Comparison of ENCODE assay signal across 17 cellular contexts in genomic region chr9:121085661-121086060, GRCh38. TPM values are rescaled to one million over a fixed set of nuclear protein-coding genes. Genes with fewer than 3 reads are reported as not detected.
DNase-seq lines count a peak whose midpoint lies in the region; ATAC-seq, FAIRE-seq and TF ChIP-seq lines count a peak whose summit lies in the region.
"Had no signal": no experiment of that assay in that cellular context is flagged by ENCODE, and none has a peak within 500 bp of the region (broad histone marks: within the 10 kb centered on the region; RNA-seq: fewer than 3 reads in every experiment).

No MANE protein-coding gene starts in this region.

- no CpG with 5 or more reads among the region's 1 CpG for WGBS in trophoblast cell (ENCODE audit: extremely low coverage, insufficient coverage, insufficient read length)

- H3K27me3 ChIP-seq in osteoblast (ENCODE audit: insufficient read depth, low read length) (no peaks in the 10 kb centered on the region), trophoblast cell (ENCODE audit: insufficient read depth, low read length) (no peaks in the 10 kb centered on the region)
- H3K27me3 ChIP-seq: BLaER1 treated with 17β-estradiol and CSF1 and Interleukin-3, amounts not matched to agents 10 nM and 100 nM had no signal

- no peak overlapping the region for H3K4me3 Mint-ChIP-seq in central memory CD8-positive, alpha-beta T cell

- H3K4me1 ChIP-seq in osteoblast (ENCODE audit: insufficient read depth, low read length), result peaks cover 15% of the 10 kb centered on the region
- no peaks in the 10 kb centered on the region for H3K4me1 ChIP-seq in trophoblast cell (ENCODE audit: control insufficient read depth in 1 of 2, insufficient read depth in 2 of 2, low read length in 2 of 2)

- H4K91ac ChIP-seq in trophoblast cell (ENCODE audit: low read depth, low read length), result no peak overlapping the region

- no peaks in the 10 kb centered on the region for H3K9me3 Mint-ChIP-seq in central memory CD8-positive, alpha-beta T cell

- peak overlapping the region; percentile 50 for H3K4me2 ChIP-seq in osteoblast (ENCODE audit: insufficient read depth, low read length)
- no peak overlapping the region for H3K4me2 ChIP-seq in trophoblast cell (ENCODE audit: low read length)

- TF ChIP-seq POLR2A in H54 (IDR thresholded peaks at IDR 0.05; ENCODE audit: low read depth, low read length), result no peak

- H2BK12ac ChIP-seq in trophoblast cell (ENCODE audit: low read length), result no peak overlapping the region

- TF ChIP-seq CTCF in osteoblast (IDR thresholded peaks at IDR 0.05; ENCODE audit: extremely low read depth, low read depth, low read length), result no peak

- H4K8ac ChIP-seq in trophoblast cell (ENCODE audit: low read depth, low read length), result no peak overlapping the region

- H3K27ac Mint-ChIP-seq in central memory CD8-positive, alpha-beta T cell (ENCODE audit: low read depth), result peak overlapping the region; percentile 44

- H3K9me3 ChIP-seq in osteoblast (ENCODE audit: low read depth, low read length) (no peaks in the 10 kb centered on the region), trophoblast cell (ENCODE audit: insufficient read depth, low read depth, low read length) (no peaks in the 10 kb centered on the region)

- H3K14ac ChIP-seq in trophoblast cell (ENCODE audit: low read length), result no peak overlapping the region

- H3K79me1 ChIP-seq in trophoblast cell (ENCODE audit: low read length), result no peaks in the 10 kb centered on the region

- H3K36me3 ChIP-seq in osteoblast (ENCODE audit: insufficient read depth, low read length) (peaks cover 3% of the 10 kb centered on the region), trophoblast cell (ENCODE audit: control insufficient read depth in 1 of 2, insufficient read depth in 2 of 2, low read length in 2 of 2) (no peaks in the 10 kb centered on the region)

- no peaks in the 10 kb centered on the region for H3K79me2 ChIP-seq in osteoblast (ENCODE audit: insufficient read depth, low read length)
- no peaks in the 10 kb centered on the region for H3K79me2 ChIP-seq in trophoblast cell (ENCODE audit: control insufficient read depth, insufficient read depth, low read length, poor library complexity)

- H3K36me3 Mint-ChIP-seq in central memory CD8-positive, alpha-beta T cell (ENCODE audit: insufficient read depth), result peaks cover 52% of the 10 kb centered on the region

- peaks cover 35% of the 10 kb centered on the region for H3K4me1 Mint-ChIP-seq in central memory CD8-positive, alpha-beta T cell

- H3K4me3 ChIP-seq in osteoblast (ENCODE audit: insufficient read depth, low read length) (no peak overlapping the region), trophoblast cell (ENCODE audit: low read depth, low read length) (no peak overlapping the region)
- H3K4me3 ChIP-seq: BLaER1 treated with 17β-estradiol and CSF1 and Interleukin-3, amounts not matched to agents 10 nM and 100 nM had no signal

- no peak overlapping the region for H3K23ac ChIP-seq in trophoblast cell (ENCODE audit: low read length)

- no peak for ATAC-seq in central memory CD8-positive, alpha-beta T cell (replicated peaks; ENCODE audit: extremely low read depth, poor library complexity, severe bottlenecking)
- ATAC-seq: PC-3 had no signal

- H2AFZ ChIP-seq in osteoblast (ENCODE audit: low read length) (peak overlapping the region; percentile 2), trophoblast cell (ENCODE audit: insufficient read depth, low read length, poor library complexity) (no peak overlapping the region)

- peak; percentile 86 for FAIRE-seq in H54 (lab: Jason Lieb, UNC)
- FAIRE-seq: GM12892, GM19239, HTR-8/SVneo had no signal

- H2BK120ac ChIP-seq in trophoblast cell (ENCODE audit: insufficient read depth, low read length, poor library complexity), result no peak overlapping the region

- no peak overlapping the region for H3K4ac ChIP-seq in trophoblast cell (ENCODE audit: low read depth, low read length)

- H2BK5ac ChIP-seq in trophoblast cell (ENCODE audit: low read depth, low read length, poor library complexity), result no peak overlapping the region

- no peak overlapping the region for H3K9ac ChIP-seq in trophoblast cell (ENCODE audit: low read length)
- H3K9ac ChIP-seq: BLaER1 treated with 17β-estradiol and CSF1 and Interleukin-3, amounts not matched to agents 10 nM and 100 nM had no signal

- H4K12ac ChIP-seq in trophoblast cell (ENCODE audit: low read depth, low read length), result no peak overlapping the region

- no peak overlapping the region for H2AK5ac ChIP-seq in trophoblast cell (ENCODE audit: low read length)

- H3K27me3 Mint-ChIP-seq in central memory CD8-positive, alpha-beta T cell, result no peaks in the 10 kb centered on the region

- peak; percentile 79 for DNase-seq in AG20443 (ENCODE audit: low spot score)
- no peak for DNase-seq in H54 (ENCODE audit: insufficient read length, low spot score)
- no peak for DNase-seq in central memory CD8-positive, alpha-beta T cell (ENCODE audit: low spot score in 2 of 2)
- peak; percentile 73 for DNase-seq in osteoblast (ENCODE audit: insufficient read length, low spot score, missing footprints)
- no peak for DNase-seq in retina
- DNase-seq in NCI-H524 (lab: John Stamatoyannopoulos, UW), result no peak
- DNase-seq in trophoblast cell, result no peak
- DNase-seq: ACHN, DMS153, NCI-H1092, NCI-H1694, NCI-H345, PC-3 had no signal

- H3K18ac ChIP-seq in trophoblast cell (ENCODE audit: low read length), result no peak overlapping the region

- no peaks in the 10 kb centered on the region for H4K20me1 ChIP-seq in osteoblast (ENCODE audit: insufficient read depth, low read length)

- H3K27ac ChIP-seq in osteoblast (ENCODE audit: low read depth, low read length) (peak overlapping the region; percentile 80), trophoblast cell (ENCODE audit: low read depth, low read length) (no peak overlapping the region)
- H3K27ac ChIP-seq: BLaER1 treated with 17β-estradiol and CSF1 and Interleukin-3, amounts not matched to agents 10 nM and 100 nM had no signal

RNA-seq across cellular contexts. Expression of gene CNTRL, which starts 10.9 kb away (rescaled TPM):
- total RNA-seq in osteoblast, result 7.1 and 8.7 TPM in 2 replicates
- 5.5 and 6.8 TPM in 2 replicates for polyA plus RNA-seq in trophoblast cell (2013)

RNA-seq across cellular contexts. Expression of gene C5, which starts 35.6 kb away (rescaled TPM):
- 5.1 and 5.6 TPM in 2 replicates for total RNA-seq in osteoblast
- 6.0 and 8.2 TPM in 2 replicates for polyA plus RNA-seq in trophoblast cell (2013)

Comparison
In these comparisons a context has a peak if more than half of its experiments do, and no peak if none do; other contexts are left out.
1. DNase-seq: peak in AG20443 (single experiment) and osteoblast (single experiment); none in H54 (single experiment), central memory CD8-positive, alpha-beta T cell (0 of 2), retina (single experiment), NCI-H524 (0 of 2) and trophoblast cell (0 of 2).